In the genomic region with DNA sequence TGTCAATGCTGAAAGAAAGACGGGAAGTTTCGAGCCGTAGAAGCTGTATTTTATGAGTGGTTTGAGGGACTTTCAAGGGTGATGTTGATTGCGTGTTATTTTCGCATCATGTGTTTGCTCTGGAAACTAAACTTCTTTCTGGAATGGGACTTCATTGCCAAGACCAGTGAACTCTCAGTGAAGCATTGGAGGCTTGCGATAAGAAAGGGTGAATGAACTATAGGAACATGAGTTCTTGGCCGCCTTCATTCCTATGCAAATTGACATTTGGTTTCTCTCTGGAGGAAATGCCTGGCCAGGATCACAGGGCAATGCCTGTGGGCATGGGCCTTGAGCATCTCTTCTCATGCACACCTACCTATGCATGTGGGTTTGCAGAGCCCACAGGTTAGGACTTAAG, we compare ENCODE assay signal across 30 cellular contexts.
"Had no signal": no experiment of that assay in that cellular context is flagged by ENCODE, and none has a peak within 500 bp of the region (broad histone marks: within the 10 kb centered on the region; RNA-seq: fewer than 3 reads in every experiment).

No MANE protein-coding gene starts in this region.

- H3K27me3 ChIP-seq: adrenal gland, breast epithelium, cardiac muscle cell, colonic mucosa had no signal

- DNase-seq: activated CD4-positive, alpha-beta memory T cell treated with anti-CD3 and anti-CD28 coated beads for 36 hours; activated CD4-positive, alpha-beta T cell treated with anti-CD3 and anti-CD28 coated beads for 36 hours; activated CD4-positive, alpha-beta T cell treated with anti-CD3 and anti-CD28 coated beads, Interleukin-2, amount 10 ng/mL, durations not matched to agents 24 days and 14 days; activated CD4-positive, CD25-positive, alpha-beta regulatory T cell; activated CD4-positive, CD25-positive, alpha-beta regulatory T cell treated with anti-CD3 and anti-CD28 coated beads, Interleukin-2, amount 50 U/mL, for 72 hours; activated CD8-positive, alpha-beta memory T cell treated with anti-CD3 and anti-CD28 coated beads, Interleukin-2, amount 10 ng/mL, durations not matched to agents 7 days and 5 days; activated CD8-positive, alpha-beta memory T cell treated with anti-CD3 and anti-CD28 coated beads, Interleukin-2, amount 50 U/mL, for 4 hours; activated CD8-positive, alpha-beta T cell treated with anti-CD3 and anti-CD28 coated beads, Interleukin-2, amount 10 ng/mL, durations not matched to agents 7 days and 5 days; activated effector memory CD4-positive, alpha-beta T cell treated with anti-CD3 and anti-CD28 coated beads, Interleukin-2, amount 50 U/mL, for 16 hours; activated naive CD4-positive, alpha-beta T cell treated with anti-CD3 and anti-CD28 coated beads for 36 hours; activated naive CD8-positive, alpha-beta T cell treated with anti-CD3 and anti-CD28 coated beads for 36 hours; activated naive CD8-positive, alpha-beta T cell treated with anti-CD3 and anti-CD28 coated beads, Interleukin-2, amount 50 U/mL, for 24 hours; activated T-cell treated with anti-CD3 and anti-CD28 coated beads, Interleukin-2, amount 50 U/mL, for 1 hour; activated T-cell treated with anti-CD3 and anti-CD28 coated beads, Interleukin-2, amount 50 U/mL, for 48 hours; adrenal gland; amygdala; aorta; central memory CD4-positive, alpha-beta T cell; cerebellar nuclear complex; colonic mucosa; effector CD8-positive, alpha-beta T cell; esophagus squamous epithelium; foreskin melanocyte; T-helper 1 cell; T-helper 17 cell; T1000 had no signal

- H3K4me3 ChIP-seq: adrenal gland, breast epithelium, cardiac muscle cell, colonic mucosa, esophagus squamous epithelium, gastroesophageal sphincter had no signal

- H3K27ac ChIP-seq: adrenal gland, breast epithelium, cardiac muscle cell, colonic mucosa, epithelial cell of prostate, esophagus squamous epithelium, gastroesophageal sphincter had no signal

- H3K9me3 ChIP-seq: adrenal gland, breast epithelium, colonic mucosa, esophagus squamous epithelium had no signal

- H3K36me3 ChIP-seq: adrenal gland, breast epithelium, cardiac muscle cell, colonic mucosa, esophagus squamous epithelium, gastroesophageal sphincter had no signal

- ATAC-seq: activated CD4-positive, alpha-beta T cell treated with anti-CD3 and anti-CD28 coated beads for 36 hours; activated CD8-positive, alpha-beta memory T cell treated with anti-CD3 and anti-CD28 coated beads, Interleukin-2, amount 10 ng/mL, durations not matched to agents 7 days and 5 days; activated CD8-positive, alpha-beta T cell treated with anti-CD3 and anti-CD28 coated beads, Interleukin-2, amount 10 ng/mL, durations not matched to agents 7 days and 5 days; activated naive CD8-positive, alpha-beta T cell treated with anti-CD3 and anti-CD28 coated beads, Interleukin-2, amount 50 U/mL, for 24 hours; gastroesophageal sphincter; T-helper 17 cell had no signal

- H3K4me1 ChIP-seq: adrenal gland, breast epithelium, colonic mucosa, esophagus squamous epithelium, gastroesophageal sphincter had no signal
